Comparison of ENCODE assay signal across 35 cellular contexts in the genomic region with DNA sequence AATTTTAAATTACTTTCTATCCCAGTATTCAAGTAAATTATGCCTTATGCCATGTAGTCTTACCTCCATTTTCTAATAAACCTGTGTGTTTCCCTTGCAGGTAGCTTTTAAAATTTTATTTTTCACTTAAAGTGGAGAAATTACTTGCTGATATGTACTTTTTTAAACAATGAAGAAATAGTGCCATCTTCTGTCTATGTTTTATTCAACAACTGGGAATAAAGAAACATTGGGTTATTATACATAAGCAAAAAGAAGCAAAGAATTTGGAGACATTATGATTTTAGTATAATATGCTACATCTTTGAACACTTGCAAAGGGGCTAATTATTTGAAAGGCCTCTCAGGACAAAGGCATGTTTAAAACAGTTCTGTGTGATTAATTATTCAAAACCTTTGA.
DNase-seq lines count a peak whose midpoint lies in the region; ATAC-seq, FAIRE-seq and TF ChIP-seq lines count a peak whose summit lies in the region.
"Had no signal": no experiment of that assay in that cellular context is flagged by ENCODE, and none has a peak within 500 bp of the region (broad histone marks: within the 10 kb centered on the region; RNA-seq: fewer than 3 reads in every experiment).

No MANE protein-coding gene starts in this region.

- H3K4me3 ChIP-seq in NB4 (ENCODE audit: low read depth, low read length) = no peak overlapping the region
- H3K4me3 ChIP-seq in PC-3 (ENCODE audit: low read length) = no peak overlapping the region
- H3K4me3 ChIP-seq in CD4-positive, alpha-beta memory T cell (ENCODE audit: low read length in 2 of 2) = no peak overlapping the region
- H3K4me3 ChIP-seq: coronary artery, esophagus muscularis mucosa, gastrocnemius medialis, left lung, PC-9, upper lobe of right lung had no signal

- no peaks in the 10 kb centered on the region for H3K4me1 Mint-ChIP-seq in CD4-positive, alpha-beta memory T cell
- H3K4me1 Mint-ChIP-seq: activated CD8-positive, alpha-beta memory T cell treated with anti-CD3 and anti-CD28 coated beads, Interleukin-2, amount 10 ng/mL, durations not matched to agents 7 days and 5 days; activated naive CD4-positive, alpha-beta T cell treated with anti-CD3 and anti-CD28 coated beads, Interleukin-2, amount 10 ng/mL, durations not matched to agents 7 days and 5 days; natural killer cell; stimulated activated effector memory CD8-positive, alpha-beta T cell treated with anti-CD3 and anti-CD28 coated beads, Interleukin-12 subunit alpha, Interleukin-12 subunit beta, amount 100 ng/mL, for 72 hours had no signal

- H4K20me1 ChIP-seq in PC-3 (ENCODE audit: low read length) = no peaks in the 10 kb centered on the region

- H3K9me3 ChIP-seq in PC-3 (ENCODE audit: low read length) = 0 out of 2 replicates have a peak, but pooled peaks cover 5% of the 10 kb centered on the region
- no peaks in the 10 kb centered on the region for H3K9me3 ChIP-seq in CD4-positive, alpha-beta memory T cell (ENCODE audit: control insufficient read depth in 1 of 2, low read length in 2 of 2)
- H3K9me3 ChIP-seq: gastrocnemius medialis, upper lobe of right lung had no signal

- peak; percentile 2 for DNase-seq in NB4 (ENCODE audit: low read depth)
- DNase-seq in PC-3 = peak; percentile 19
- DNase-seq in anterior cingulate cortex (lab: John Stamatoyannopoulos, UW) = no peak
- DNase-seq in stimulated activated CD4-positive, alpha-beta T cell treated with anti-CD3 and anti-CD28 coated beads, Interleukin-2, amount 100 ng/mL, for 24 hours = no peak
- DNase-seq in CD4-positive, alpha-beta memory T cell = no peak
- DNase-seq: activated CD4-positive, alpha-beta T cell treated with anti-CD3 and anti-CD28 coated beads, Interleukin-2, amount 50 U/mL, for 1 hour; activated CD8-positive, alpha-beta memory T cell treated with anti-CD3 and anti-CD28 coated beads, Interleukin-2, amount 10 ng/mL, durations not matched to agents 7 days and 5 days; activated naive CD4-positive, alpha-beta T cell treated with anti-CD3 and anti-CD28 coated beads, Interleukin-2, amount 10 ng/mL, durations not matched to agents 7 days and 5 days; AML-193; amniotic stem cell; DND-41; effector memory CD8-positive, alpha-beta T cell; gastrocnemius medialis; hypothalamus; left lung; natural killer cell; NCI-H1048; NCI-H2107; NCI-H774; PC-9; retina; SHP77 treated with DMSO at 0.1 percent for 48 hours; small intestine; substantia nigra; upper lobe of right lung had no signal

- H3K27me3 Mint-ChIP-seq in CD4-positive, alpha-beta memory T cell = peaks cover 0 to 1% of the 10 kb centered on the region in 2 donors
- H3K27me3 Mint-ChIP-seq: activated CD8-positive, alpha-beta memory T cell treated with anti-CD3 and anti-CD28 coated beads, Interleukin-2, amount 10 ng/mL, durations not matched to agents 7 days and 5 days; activated naive CD4-positive, alpha-beta T cell treated with anti-CD3 and anti-CD28 coated beads, Interleukin-2, amount 10 ng/mL, durations not matched to agents 7 days and 5 days; effector memory CD8-positive, alpha-beta T cell; IgD-negative memory B cell had no signal

- H3K27ac ChIP-seq in 22Rv1 (no peak overlapping the region), PC-3 (ENCODE audit: low read length) (no peak overlapping the region)
- H3K27ac ChIP-seq in CD4-positive, alpha-beta memory T cell (ENCODE audit: low read depth, low read length) = no peak overlapping the region
- H3K27ac ChIP-seq: coronary artery, esophagus muscularis mucosa, gastrocnemius medialis, left lung, PC-9, upper lobe of right lung had no signal

- H3K9me3 Mint-ChIP-seq in CD4-positive, alpha-beta memory T cell = peaks cover 2 to 13% (median 4%) of the 10 kb centered on the region in 8 donors

- no peaks in the 10 kb centered on the region for H3K79me2 ChIP-seq in PC-3 (ENCODE audit: low read length)

- H3K4me1 ChIP-seq in PC-3 (ENCODE audit: insufficient read depth, low read length) = no peaks in the 10 kb centered on the region
- no peaks in the 10 kb centered on the region for H3K4me1 ChIP-seq in CD4-positive, alpha-beta memory T cell (ENCODE audit: insufficient read depth, low read length)
- H3K4me1 ChIP-seq: esophagus muscularis mucosa, gastrocnemius medialis, left lung, upper lobe of right lung had no signal

- H3K9ac ChIP-seq in PC-3 (ENCODE audit: low read length) = no peak overlapping the region

- no peaks in the 10 kb centered on the region for H3K9me2 ChIP-seq in PC-3 (replicated peaks; ENCODE audit: low read length)

- H3K27me3 ChIP-seq in PC-3 (ENCODE audit: low read length) = peaks cover 5% of the 10 kb centered on the region; the same call in 1 of the 2 replicates
- no peaks in the 10 kb centered on the region for H3K27me3 ChIP-seq in CD4-positive, alpha-beta memory T cell (ENCODE audit: insufficient read depth, low read length)
- H3K27me3 ChIP-seq: esophagus muscularis mucosa, gastrocnemius medialis, left lung, upper lobe of right lung had no signal

- H3K36me3 ChIP-seq in PC-3 (ENCODE audit: low read depth, low read length) = no peaks in the 10 kb centered on the region
- H3K36me3 ChIP-seq in CD4-positive, alpha-beta memory T cell (ENCODE audit: insufficient read depth, low read length) = no peaks in the 10 kb centered on the region
- H3K36me3 ChIP-seq: esophagus muscularis mucosa, gastrocnemius medialis, left lung, upper lobe of right lung had no signal

- FAIRE-seq in A204.1 (lab: Jason Lieb, UNC) = peak; percentile 76
- FAIRE-seq: bronchial epithelial cell, H1 had no signal

- TF ChIP-seq CTCF in 22Rv1 (IDR thresholded peaks at IDR 0.05) (peak; percentile 37), NB4 (IDR thresholded peaks at IDR 0.05; ENCODE audit: low read depth, low read length) (no peak), PC-3 (conservative IDR thresholded peaks at IDR 0.05; ENCODE audit: low read depth, low read length) (peak; percentile 49; the same call in 1 of the 2 replicates)

- H3K4me2 ChIP-seq in PC-3 (ENCODE audit: low read length) = no peak overlapping the region
- H3K4me2 ChIP-seq: PC-9 had no signal

- no TSS peak for BruUV-seq in PC-3 (replicated peaks; lab: Mats Ljungman, UMichigan)

- POLR2A ChIA-PET in PC-3 (lab: Charles Lee; ENCODE audit: unreplicated experiment) = no interaction called here
- POLR2A ChIA-PET in CD4-positive, alpha-beta memory T cell (lab: Charles Lee; ENCODE audit: partially characterized antibody) = no interaction called here

- TF ChIP-seq POLR2A in NB4 (IDR thresholded peaks at IDR 0.05; ENCODE audit: extremely low read depth, insufficient read length) = no peak

- H3F3A ChIP-seq in PC-3 (ENCODE audit: low read length, unreplicated experiment) = no peaks in the 10 kb centered on the region

- ATAC-seq in PC-3 (no peak), GM18520 (IDR thresholded peaks at IDR 0.05; ENCODE audit: unreplicated experiment) (no peak)
- ATAC-seq: activated CD8-positive, alpha-beta memory T cell treated with anti-CD3 and anti-CD28 coated beads, Interleukin-2, amount 10 ng/mL, durations not matched to agents 7 days and 5 days; effector memory CD8-positive, alpha-beta T cell; gastrocnemius medialis; left lung; natural killer cell; stimulated activated effector memory CD8-positive, alpha-beta T cell treated with anti-CD3 and anti-CD28 coated beads, Interleukin-12 subunit alpha, Interleukin-12 subunit beta, amount 100 ng/mL, for 72 hours; upper lobe of right lung had no signal

- H3K36me3 Mint-ChIP-seq in CD4-positive, alpha-beta memory T cell = no peaks in the 10 kb centered on the region
- H3K36me3 Mint-ChIP-seq: activated CD8-positive, alpha-beta memory T cell treated with anti-CD3 and anti-CD28 coated beads, Interleukin-2, amount 10 ng/mL, durations not matched to agents 7 days and 5 days; activated naive CD4-positive, alpha-beta T cell treated with anti-CD3 and anti-CD28 coated beads, Interleukin-2, amount 10 ng/mL, durations not matched to agents 7 days and 5 days; IgD-negative memory B cell; natural killer cell; stimulated activated effector memory CD8-positive, alpha-beta T cell treated with anti-CD3 and anti-CD28 coated beads, Interleukin-12 subunit alpha, Interleukin-12 subunit beta, amount 100 ng/mL, for 72 hours had no signal

- H2AFZ ChIP-seq in PC-3 (ENCODE audit: low read length) = no peak overlapping the region
- H2AFZ ChIP-seq: PC-9 had no signal

- no peak overlapping the region for H3K4me3 Mint-ChIP-seq in CD4-positive, alpha-beta memory T cell
- H3K4me3 Mint-ChIP-seq: activated CD8-positive, alpha-beta memory T cell treated with anti-CD3 and anti-CD28 coated beads, Interleukin-2, amount 10 ng/mL, durations not matched to agents 7 days and 5 days; activated naive CD4-positive, alpha-beta T cell treated with anti-CD3 and anti-CD28 coated beads, Interleukin-2, amount 10 ng/mL, durations not matched to agents 7 days and 5 days; activated T-helper 1 cell treated with anti-CD3 and anti-CD28 coated beads, Interleukin-12 subunit alpha, Interleukin-12 subunit beta, Interleukin-2, Interleukin-4 antibody, amounts not matched to agents 30 ng/mL and 10 ng/mL and 1 ng/mL, durations not matched to agents 14 hours and 24 hours and 36 hours; effector memory CD8-positive, alpha-beta T cell; natural killer cell; stimulated activated effector memory CD8-positive, alpha-beta T cell treated with anti-CD3 and anti-CD28 coated beads, Interleukin-12 subunit alpha, Interleukin-12 subunit beta, amount 100 ng/mL, for 72 hours had no signal

- H3K27ac Mint-ChIP-seq in CD4-positive, alpha-beta memory T cell = no peak overlapping the region
- H3K27ac Mint-ChIP-seq: activated CD8-positive, alpha-beta memory T cell treated with anti-CD3 and anti-CD28 coated beads, Interleukin-2, amount 10 ng/mL, durations not matched to agents 7 days and 5 days; activated naive CD4-positive, alpha-beta T cell treated with anti-CD3 and anti-CD28 coated beads, Interleukin-2, amount 10 ng/mL, durations not matched to agents 7 days and 5 days; activated T-helper 1 cell treated with anti-CD3 and anti-CD28 coated beads, Interleukin-12 subunit alpha, Interleukin-12 subunit beta, Interleukin-2, Interleukin-4 antibody, amounts not matched to agents 30 ng/mL and 10 ng/mL and 1 ng/mL, durations not matched to agents 14 hours and 24 hours and 36 hours; effector memory CD8-positive, alpha-beta T cell; natural killer cell; stimulated activated effector memory CD8-positive, alpha-beta T cell treated with anti-CD3 and anti-CD28 coated beads, Interleukin-12 subunit alpha, Interleukin-12 subunit beta, amount 100 ng/mL, for 72 hours had no signal

- intact Hi-C loops in PC-3 (cut with micrococcal nuclease) = no loop called here
- intact Hi-C loops in CD4-positive, alpha-beta memory T cell (cut with micrococcal nuclease) = no loop called here

- CTCF ChIA-PET in PC-3 (lab: Charles Lee) = interaction anchor here (0.6 to 0.7 kb wide), 4 partner anchors 115 to 532 kb away, joined by 3 to 5 read pairs (median 4); no protein-coding TSS in a partner anchor
- CTCF ChIA-PET in CD4-positive, alpha-beta memory T cell (lab: Charles Lee; ENCODE audit: partially characterized antibody) = no interaction called here

Comparison
In these comparisons a context has a peak if more than half of its experiments do, and no peak if none do; other contexts are left out.
1. DNase-seq: peak in NB4 (single experiment) and PC-3 (single experiment); none in anterior cingulate cortex (0 of 58), stimulated activated CD4-positive, alpha-beta T cell treated with anti-CD3 and anti-CD28 coated beads, Interleukin-2, amount 100 ng/mL, for 24 hours (0 of 2) and CD4-positive, alpha-beta memory T cell (0 of 5).